Comparison of ENCODE assay signal across 1 cellular context in genomic region chr17:82740906-82741759, GRCh38.
TF ChIP-seq lines count a peak whose summit lies in the region.

No MANE protein-coding gene starts in this region.

TF ChIP-seq in GM12878, 131 proteins besides CTCF, POLR2A, EP300 and RAD21:
- no peak for TF ChIP-seq ASH2L (IDR thresholded peaks at IDR 0.05; ENCODE audit: borderline replicate concordance, low read depth)
- TF ChIP-seq SIN3A (IDR thresholded peaks at IDR 0.05; ENCODE audit: low read depth, low read length): no peak
- peak; percentile 81; the same call in 1 of the 2 replicates for TF ChIP-seq CBX5 (IDR thresholded peaks at IDR 0.05; ENCODE audit: low read depth)
